Comparison of ENCODE assay signal across 8 cellular contexts in the genomic region with DNA sequence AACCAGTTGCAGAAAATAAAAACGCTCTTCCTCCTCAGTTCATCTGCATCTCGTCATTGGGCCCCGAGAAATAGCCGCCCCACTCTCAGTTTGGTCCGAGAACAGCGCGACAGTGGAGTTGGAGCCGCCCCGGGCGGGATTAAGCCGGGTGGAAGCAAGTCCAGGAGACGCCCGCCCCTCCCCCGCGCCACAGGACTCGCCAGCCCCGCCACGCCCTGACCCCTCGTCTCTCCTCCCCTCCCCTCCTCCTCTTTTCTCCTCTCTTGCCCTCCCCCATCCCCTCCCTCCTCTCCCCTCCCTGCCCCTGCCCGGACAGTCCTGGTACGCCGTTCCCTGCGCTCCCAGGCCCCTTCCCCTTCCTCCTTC.
DNase-seq lines count a peak whose midpoint lies in the region; ATAC-seq, FAIRE-seq and TF ChIP-seq lines count a peak whose summit lies in the region.

No MANE protein-coding gene starts in this region.

- intact Hi-C loops in K562 (cut with micrococcal nuclease): loop anchor here (10.0 kb wide), 1 partner anchor 78 kb away; no protein-coding TSS in a partner anchor

- peaks cover 20 to 35% of the 10 kb centered on the region in 2 experiments; a peak in 4 of 5 replicates for H3K4me1 ChIP-seq in K562 (replicated peaks in 1 of 2; ENCODE audit: control insufficient read depth in 2 of 2, insufficient read depth in 2 of 2, low read length in 2 of 2)
- no peaks in the 10 kb centered on the region for H3K4me1 ChIP-seq in iPS DF 6.9 (ENCODE audit: control insufficient read depth, insufficient read depth, low read length)

- H3K27ac ChIP-seq in K562 (ENCODE audit: extremely low read depth, low read depth, low read length) (peak overlapping the region; percentile 89), iPS DF 6.9 (ENCODE audit: low read length) (no peak overlapping the region)

- POLR2A ChIA-PET in K562 (lab: Yijun Ruan, JAX): no interaction called here

- H3K79me2 ChIP-seq in K562 (ENCODE audit: control insufficient read depth, insufficient read depth, low read length): peaks cover 23% of the 10 kb centered on the region; the same call in 2 of the 3 replicates

- in situ Hi-C loops in G401 (cut with HindIII; ENCODE audit: low sequenced_read_pairs): no loop called here
- in situ Hi-C loops in K562 (cut with MboI): no loop called here

- TF ChIP-seq POLR2A in K562 (conservative IDR thresholded peaks at IDR 0.05): no peak

- no peak for TF ChIP-seq RAD21 in K562 (CRISPR knock-in tag; conservative IDR thresholded peaks at IDR 0.05 in 1 of 2, IDR thresholded peaks at IDR 0.05 in 1 of 2)

- peak; percentile 7 for DNase-seq in G401 (ENCODE audit: low spot score)
- peak; percentile 63 to 78 (median 66) for DNase-seq in K562 (ENCODE audit: extremely low read depth in 1 of 4, low spot score in 3 of 4)
- DNase-seq in iPS DF 6.9 (ENCODE audit: low read depth, low spot score): no peak
- no peak for DNase-seq in retinal pigment epithelial cell (ENCODE audit: low read depth)
- DNase-seq in NCI-H1436 treated with DMSO at 0.1 percent for 48 hours (lab: John Stamatoyannopoulos, UW): no peak
- DNase-seq in NCI-H2107 (lab: John Stamatoyannopoulos, UW): no peak

- H3K9me3 ChIP-seq in K562 (replicated peaks; ENCODE audit: control insufficient read depth, insufficient read depth, low read depth, low read length) (peaks cover 10% of the 10 kb centered on the region), iPS DF 6.9 (ENCODE audit: control insufficient read depth, insufficient read depth, low read length) (no peaks in the 10 kb centered on the region)

- CTCF ChIA-PET in K562 (lab: Yijun Ruan, JAX; ENCODE audit: low intra/inter-chr PET ratio): no interaction called here

- H3K9ac ChIP-seq in K562 (ENCODE audit: insufficient read depth in 1 of 2, low read depth in 2 of 2, low read length in 2 of 2): peak overlapping the region; percentile 78 to 84

- H2AFZ ChIP-seq in K562 (ENCODE audit: low read depth, low read length): peak overlapping the region; percentile 72

- no TSS peak for BruUV-seq in K562 (replicated peaks; lab: Mats Ljungman, UMichigan)

- ATAC-seq in K562: peak; percentile 69
- no peak for ATAC-seq in GM18868 (IDR thresholded peaks at IDR 0.05; ENCODE audit: unreplicated experiment)
- no peak for ATAC-seq in HG02610 (IDR thresholded peaks at IDR 0.05; ENCODE audit: unreplicated experiment)

- TF ChIP-seq CTCF in K562 (IDR thresholded peaks at IDR 0.05 in 2 of 3, conservative IDR thresholded peaks at IDR 0.05 in 1 of 3; ENCODE audit: insufficient read depth in 2 of 3, low read depth in 1 of 3, low read length in 3 of 3) (no peak), retinal pigment epithelial cell (conservative IDR thresholded peaks at IDR 0.05; ENCODE audit: low read depth, low read length) (no peak)

- no peaks in the 10 kb centered on the region for H3K9me1 ChIP-seq in K562 (ENCODE audit: control insufficient read depth, insufficient read depth, low read length)

- H3K27me3 ChIP-seq in K562 (ENCODE audit: control insufficient read depth in 2 of 2, insufficient read depth in 2 of 2, low read length in 2 of 2): no peaks in the 10 kb centered on the region
- H3K27me3 ChIP-seq in iPS DF 6.9 (ENCODE audit: control insufficient read depth, insufficient read depth, low read length): peaks cover 4% of the 10 kb centered on the region; the same call in 1 of the 2 replicates

- TF ChIP-seq EP300 in K562 (IDR thresholded peaks at IDR 0.05; ENCODE audit: low read length): no peak

- no peak for FAIRE-seq in K562 (lab: Jason Lieb, UNC)

- peak overlapping the region; percentile 38 for H3K4me3 ChIP-seq in K562
- H3K4me3 ChIP-seq in iPS DF 6.9 (ENCODE audit: low read length): peak overlapping the region; percentile 61; the same call in 1 of the 2 replicates
- H3K4me3 ChIP-seq in retinal pigment epithelial cell (ENCODE audit: low read length): peak overlapping the region; percentile 32

- no peaks in the 10 kb centered on the region for H4K20me1 ChIP-seq in K562 (replicated peaks; ENCODE audit: control insufficient read depth, insufficient read depth, low read length)

- H3K36me3 ChIP-seq in K562 (ENCODE audit: control insufficient read depth, insufficient read depth, low read length) (no peaks in the 10 kb centered on the region), iPS DF 6.9 (ENCODE audit: control insufficient read depth, insufficient read depth, low read length) (no peaks in the 10 kb centered on the region)

- H3K4me2 ChIP-seq in K562 (ENCODE audit: insufficient read depth, low read length): peak overlapping the region; percentile 78

- WGBS in K562 (ENCODE audit: insufficient coverage, low coverage, missing lambda C conversion rate): 0% methylated on average over 4 of the region's 23 CpGs
- WGBS in iPS DF 6.9 (ENCODE audit: insufficient coverage, insufficient read length): no CpG with 5 or more reads among the region's 23 CpGs

TF ChIP-seq in K562, 482 proteins besides CTCF, POLR2A, EP300 and RAD21:
- TF ChIP-seq EP400 (IDR thresholded peaks at IDR 0.05) (peak; percentile 44; the same call in 1 of the 2 replicates), MAZ (CRISPR knock-in tag; conservative IDR thresholded peaks at IDR 0.05 in 1 of 2, IDR thresholded peaks at IDR 0.05 in 1 of 2) (peak in 1 of 2 experiments; percentile 10; a peak in 2 of 4 replicates), PHF8 (IDR thresholded peaks at IDR 0.05; ENCODE audit: borderline replicate concordance, low read length) (peak; percentile 15; the same call in 1 of the 2 replicates), KDM4B (IDR thresholded peaks at IDR 0.05; ENCODE audit: borderline replicate concordance in 2 of 2, low read depth in 1 of 2) (no peak), KDM1A (IDR thresholded peaks at IDR 0.05) (0 out of 4 replicates have a peak, but pooled peaks of 1 of the 2 experiments have one; percentile 5), KLF16 (IDR thresholded peaks at IDR 0.05) (0 out of 2 replicates have a peak, but pooled peaks have one; percentile 31), NCOA1 (IDR thresholded peaks at IDR 0.05; ENCODE audit: low read depth) (no peak)
- TF ChIP-seq, protein P1, sequence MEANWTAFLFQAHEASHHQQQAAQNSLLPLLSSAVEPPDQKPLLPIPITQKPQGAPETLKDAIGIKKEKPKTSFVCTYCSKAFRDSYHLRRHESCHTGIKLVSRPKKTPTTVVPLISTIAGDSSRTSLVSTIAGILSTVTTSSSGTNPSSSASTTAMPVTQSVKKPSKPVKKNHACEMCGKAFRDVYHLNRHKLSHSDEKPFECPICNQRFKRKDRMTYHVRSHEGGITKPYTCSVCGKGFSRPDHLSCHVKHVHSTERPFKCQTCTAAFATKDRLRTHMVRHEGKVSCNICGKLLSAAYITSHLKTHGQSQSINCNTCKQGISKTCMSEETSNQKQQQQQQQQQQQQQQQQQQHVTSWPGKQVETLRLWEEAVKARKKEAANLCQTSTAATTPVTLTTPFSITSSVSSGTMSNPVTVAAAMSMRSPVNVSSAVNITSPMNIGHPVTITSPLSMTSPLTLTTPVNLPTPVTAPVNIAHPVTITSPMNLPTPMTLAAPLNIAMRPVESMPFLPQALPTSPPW (CRISPR knock-in tag; IDR thresholded peaks at IDR 0.05): peak; percentile 49
- TF ChIP-seq, protein P2, sequence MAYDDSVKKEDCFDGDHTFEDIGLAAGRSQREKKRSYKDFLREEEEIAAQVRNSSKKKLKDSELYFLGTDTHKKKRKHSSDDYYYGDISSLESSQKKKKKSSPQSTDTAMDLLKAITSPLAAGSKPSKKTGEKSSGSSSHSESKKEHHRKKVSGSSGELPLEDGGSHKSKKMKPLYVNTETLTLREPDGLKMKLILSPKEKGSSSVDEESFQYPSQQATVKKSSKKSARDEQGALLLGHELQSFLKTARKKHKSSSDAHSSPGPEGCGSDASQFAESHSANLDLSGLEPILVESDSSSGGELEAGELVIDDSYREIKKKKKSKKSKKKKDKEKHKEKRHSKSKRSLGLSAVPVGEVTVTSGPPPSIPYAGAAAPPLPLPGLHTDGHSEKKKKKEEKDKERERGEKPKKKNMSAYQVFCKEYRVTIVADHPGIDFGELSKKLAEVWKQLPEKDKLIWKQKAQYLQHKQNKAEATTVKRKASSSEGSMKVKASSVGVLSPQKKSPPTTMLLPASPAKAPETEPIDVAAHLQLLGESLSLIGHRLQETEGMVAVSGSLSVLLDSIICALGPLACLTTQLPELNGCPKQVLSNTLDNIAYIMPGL (CRISPR knock-in tag; IDR thresholded peaks at IDR 0.05): no peak

Comparison
In these comparisons a context has a peak if more than half of its experiments do, and no peak if none do; other contexts are left out.
1. DNase-seq: peak in G401 (single experiment) and K562 (4 of 4); none in iPS DF 6.9 (single experiment), retinal pigment epithelial cell (single experiment), NCI-H1436 treated with DMSO at 0.1 percent for 48 hours (single experiment) and NCI-H2107 (single experiment).
2. Peak in every context shown above with its lines, with median percentiles within 50 percentile points of each other: H3K4me3 ChIP-seq.